In the genomic region with DNA sequence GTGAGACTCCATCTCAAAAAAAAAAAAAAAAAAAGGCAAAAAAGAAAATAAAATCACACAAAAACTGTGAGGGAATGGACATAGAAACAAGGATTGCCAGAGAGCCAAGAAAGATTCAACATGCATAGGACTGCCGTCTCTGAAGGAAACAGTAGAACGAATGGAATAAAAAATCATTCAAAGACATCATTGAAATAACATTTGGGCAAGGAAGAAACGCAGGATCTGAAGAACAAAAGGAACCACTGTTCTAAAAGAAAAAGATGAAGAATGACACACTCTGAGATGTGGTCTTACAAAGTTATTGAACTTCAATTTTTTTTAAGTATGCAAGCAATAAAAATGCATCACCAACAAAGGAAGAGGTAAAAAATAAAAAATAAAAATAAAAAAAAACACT, we compare ENCODE assay signal across 18 cellular contexts. TPM values are rescaled to one million over a fixed set of nuclear protein-coding genes. Genes with fewer than 3 reads are reported as not detected.
A peak's percentile ranks its signal among the peaks of the same experiment; 100 is the strongest.
DNase-seq lines count a peak whose midpoint lies in the region; ATAC-seq lines count a peak whose summit lies in the region.
"Had no signal": no experiment of that assay in that cellular context is flagged by ENCODE, and none has a peak within 500 bp of the region (broad histone marks: within the 10 kb centered on the region; RNA-seq: fewer than 3 reads in every experiment).

No MANE protein-coding gene starts in this region.

- no peak overlapping the region for H3K4me3 Mint-ChIP-seq in activated CD4-positive, alpha-beta memory T cell treated with anti-CD3 and anti-CD28 coated beads, Interleukin-2, amount 10 ng/mL, durations not matched to agents 7 days and 5 days
- H3K4me3 Mint-ChIP-seq: CD14-positive monocyte; CD4-positive, alpha-beta memory T cell; CD4-positive, CD25-positive, alpha-beta regulatory T cell; CD8-positive, alpha-beta memory T cell had no signal

- no peaks in the 10 kb centered on the region for H3K4me1 Mint-ChIP-seq in activated CD4-positive, alpha-beta memory T cell treated with anti-CD3 and anti-CD28 coated beads, Interleukin-2, amount 10 ng/mL, durations not matched to agents 7 days and 5 days
- H3K4me1 Mint-ChIP-seq: CD14-positive monocyte; CD4-positive, alpha-beta memory T cell; CD4-positive, CD25-positive, alpha-beta regulatory T cell; CD8-positive, alpha-beta memory T cell had no signal

- POLR2A ChIA-PET in activated CD4-positive, alpha-beta memory T cell treated with anti-CD3 and anti-CD28 coated beads, Interleukin-2, amount 10 ng/mL, durations not matched to agents 7 days and 5 days (lab: Charles Lee) = no interaction called here

- no peak overlapping the region for H3K27ac Mint-ChIP-seq in activated CD4-positive, alpha-beta memory T cell treated with anti-CD3 and anti-CD28 coated beads, Interleukin-2, amount 10 ng/mL, durations not matched to agents 7 days and 5 days
- H3K27ac Mint-ChIP-seq: CD14-positive monocyte; CD4-positive, alpha-beta memory T cell; CD4-positive, CD25-positive, alpha-beta regulatory T cell; CD8-positive, alpha-beta memory T cell had no signal

- no peak for ATAC-seq in GM18867 (IDR thresholded peaks at IDR 0.05; ENCODE audit: unreplicated experiment)

- no peaks in the 10 kb centered on the region for H3K9me3 Mint-ChIP-seq in activated CD4-positive, alpha-beta memory T cell treated with anti-CD3 and anti-CD28 coated beads, Interleukin-2, amount 10 ng/mL, durations not matched to agents 7 days and 5 days

- CTCF ChIA-PET in activated CD4-positive, alpha-beta memory T cell treated with anti-CD3 and anti-CD28 coated beads, Interleukin-2, amount 10 ng/mL, durations not matched to agents 7 days and 5 days (lab: Charles Lee) = no interaction called here

- in situ Hi-C loops in SK-MEL-5 (cut with HindIII; ENCODE audit: low pct_unique_long_range_greater_than_20kb, low sequenced_read_pairs) = no loop called here

- peak; percentile 47 for DNase-seq in SK-MEL-5 (ENCODE audit: low read depth, low spot score)
- peak; percentile 76 for DNase-seq in foreskin melanocyte
- DNase-seq in activated CD4-positive, alpha-beta memory T cell treated with anti-CD3 and anti-CD28 coated beads, Interleukin-2, amount 10 ng/mL, durations not matched to agents 7 days and 5 days = no peak
- no peak for DNase-seq in NCI-H1417 treated with DMSO at 0.1 percent for 48 hours (lab: John Stamatoyannopoulos, UW)
- DNase-seq: 8988T; ACHN; BE2C; C1 segment of cervical spinal cord; Caco-2; Calu3; CD4-positive, alpha-beta memory T cell; CD4-positive, CD25-positive, alpha-beta regulatory T cell; CD8-positive, alpha-beta memory T cell; DMS79 treated with DMSO at 0.1 percent for 48 hours; GF-D8 had no signal

- H3K27me3 Mint-ChIP-seq in activated CD4-positive, alpha-beta memory T cell treated with anti-CD3 and anti-CD28 coated beads, Interleukin-2, amount 10 ng/mL, durations not matched to agents 7 days and 5 days = peaks cover 14% of the 10 kb centered on the region

- H3K36me3 Mint-ChIP-seq in activated CD4-positive, alpha-beta memory T cell treated with anti-CD3 and anti-CD28 coated beads, Interleukin-2, amount 10 ng/mL, durations not matched to agents 7 days and 5 days (ENCODE audit: low read depth) = no peaks in the 10 kb centered on the region
- H3K36me3 Mint-ChIP-seq: CD14-positive monocyte; CD4-positive, alpha-beta memory T cell; CD4-positive, CD25-positive, alpha-beta regulatory T cell; CD8-positive, alpha-beta memory T cell had no signal

RNA-seq across cellular contexts. Expression of a gene that starts 57.2 kb away (rescaled TPM):
- total RNA-seq in SK-MEL-5 (2014; rRNA removed; shearing (Covaris generic)) = 0.40 and 0.53 TPM in 2 replicates
- polyA plus RNA-seq in SK-MEL-5 (2015; cell fraction: cytosol; rRNA removed) = 0.06 TPM in 2 replicates
- not detected in 2 replicates for polyA plus RNA-seq in SK-MEL-5 (2015; cell fraction: nucleus; rRNA removed)
- total RNA-seq in activated CD4-positive, alpha-beta memory T cell treated with anti-CD3 and anti-CD28 coated beads, Interleukin-2, amount 10 ng/mL, durations not matched to agents 7 days and 5 days = not detected
- total RNA-seq: A673; Caco-2; Calu3; CD4-positive, alpha-beta memory T cell; CD4-positive, CD25-positive, alpha-beta regulatory T cell; CD8-positive, alpha-beta memory T cell had no signal
- polyA plus RNA-seq: CD14-positive monocyte; CD4-positive, alpha-beta memory T cell; CD4-positive, CD25-positive, alpha-beta regulatory T cell; CD8-positive, alpha-beta memory T cell had no signal

Comparison
In these comparisons a context has a peak if more than half of its experiments do, and no peak if none do; other contexts are left out.
1. DNase-seq: peak in SK-MEL-5 (single experiment) and foreskin melanocyte (single experiment); none in activated CD4-positive, alpha-beta memory T cell treated with anti-CD3 and anti-CD28 coated beads, Interleukin-2, amount 10 ng/mL, durations not matched to agents 7 days and 5 days (single experiment) and NCI-H1417 treated with DMSO at 0.1 percent for 48 hours (single experiment).